In the genomic region with DNA sequence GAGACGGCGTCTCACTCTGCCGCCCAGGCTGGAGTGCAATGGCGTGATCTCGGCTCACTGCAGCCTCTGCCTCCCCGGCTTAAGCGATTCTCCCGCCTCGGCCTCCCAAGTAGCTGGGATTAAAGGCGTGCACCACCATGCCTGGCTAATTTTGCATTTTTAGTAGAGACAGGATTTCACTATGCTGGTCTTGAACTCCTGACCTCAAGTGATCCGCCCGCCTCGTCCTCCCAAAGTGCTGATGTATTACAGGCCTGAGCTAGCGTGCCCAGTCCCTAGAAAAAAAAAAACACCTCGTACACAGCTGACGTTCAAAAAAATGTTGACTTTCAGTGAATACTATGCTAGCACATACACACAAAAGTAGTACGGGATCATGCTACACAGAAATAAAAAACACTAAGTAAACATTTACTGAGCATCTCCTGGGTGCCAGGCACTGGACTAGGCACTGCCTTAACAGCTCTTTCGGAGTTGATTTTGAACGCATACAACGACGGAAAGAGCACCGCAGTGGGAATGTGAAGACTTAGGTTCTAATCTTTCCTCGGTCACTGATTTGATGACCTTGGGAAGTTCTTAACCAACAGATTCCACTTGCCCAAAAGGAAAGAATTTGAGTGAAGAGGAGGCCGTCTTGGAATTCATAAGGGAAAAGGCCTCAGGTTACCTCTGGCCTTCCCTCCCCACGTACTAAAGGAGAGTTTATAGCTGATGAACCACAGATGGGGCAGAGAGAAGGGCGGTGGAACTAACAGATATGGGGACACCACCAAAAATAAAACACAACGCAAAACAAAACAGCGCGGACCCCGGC, we compare ENCODE assay signal across 8 cellular contexts. TPM values are rescaled to one million over a fixed set of nuclear protein-coding genes. Genes with fewer than 3 reads are reported as not detected.
DNase-seq lines count a peak whose midpoint lies in the region; ATAC-seq and TF ChIP-seq lines count a peak whose summit lies in the region.

No MANE protein-coding gene starts in this region.

- DNase-seq in G401 (ENCODE audit: low spot score): peak; percentile 52
- peak; percentile 56 for DNase-seq in NCI-H2227 (lab: John Stamatoyannopoulos, UW; ENCODE audit: unreplicated experiment)
- no peak for DNase-seq in chondrocyte (ENCODE audit: low spot score)
- no peak for DNase-seq in DMS153 (lab: John Stamatoyannopoulos, UW)
- no peak for DNase-seq in NCI-H1417 treated with DMSO at 0.1 percent for 48 hours (lab: John Stamatoyannopoulos, UW)
- DNase-seq in GM10266 (ENCODE audit: extremely low spot score): no peak

- H3K27ac ChIP-seq in mucosa of rectum (ENCODE audit: low read depth in 2 of 2, low read length in 2 of 2): peak overlapping the region; percentile 98 to 99

- in situ Hi-C loops in G401 (cut with HindIII; ENCODE audit: low sequenced_read_pairs): no loop called here

- H3K36me3 Mint-ChIP-seq in chondrocyte (ENCODE audit: low read depth): peaks cover 9% of the 10 kb centered on the region

- no peaks in the 10 kb centered on the region for H3K4me1 ChIP-seq in mucosa of rectum (ENCODE audit: control insufficient read depth in 2 of 2, insufficient read depth in 2 of 2, low read length in 2 of 2)

- no peaks in the 10 kb centered on the region for H3K9me3 ChIP-seq in mucosa of rectum (ENCODE audit: control insufficient read depth in 2 of 2, low read length in 2 of 2)

- no peaks in the 10 kb centered on the region for H3K9me3 Mint-ChIP-seq in chondrocyte (ENCODE audit: low read depth)

- H3K36me3 ChIP-seq in mucosa of rectum (ENCODE audit: control insufficient read depth in 2 of 2, insufficient read depth in 2 of 2, low read length in 2 of 2): peaks cover 5% of the 10 kb centered on the region in 2 donors

- H3K27me3 Mint-ChIP-seq in chondrocyte (ENCODE audit: low read depth): no peaks in the 10 kb centered on the region

- H3K27me3 ChIP-seq in mucosa of rectum (ENCODE audit: control insufficient read depth in 2 of 2, insufficient read depth in 2 of 2, low read length in 2 of 2): no peaks in the 10 kb centered on the region

- TF ChIP-seq CTCF in chondrocyte (IDR thresholded peaks at IDR 0.05) (no peak), GM10266 (IDR thresholded peaks at IDR 0.05; ENCODE audit: control insufficient read depth, insufficient read depth, low read depth, missing control alignments) (no peak)

- ATAC-seq in HG02610 (IDR thresholded peaks at IDR 0.05; ENCODE audit: unreplicated experiment): no peak

- H3K4me1 Mint-ChIP-seq in chondrocyte (ENCODE audit: low read depth): peaks cover 14% of the 10 kb centered on the region

- peak overlapping the region; percentile 97 to 100 for H3K9ac ChIP-seq in mucosa of rectum (ENCODE audit: low read depth in 1 of 2, low read length in 2 of 2)

- H3K27ac Mint-ChIP-seq in chondrocyte (ENCODE audit: unreplicated experiment): peak overlapping the region; percentile 100

- H3K4me3 Mint-ChIP-seq in chondrocyte (ENCODE audit: unreplicated experiment): peak overlapping the region; percentile 94

- H3K4me3 ChIP-seq in mucosa of rectum (ENCODE audit: low read length in 2 of 2): peak overlapping the region; percentile 94 to 98

RNA-seq across cellular contexts. Expression of a gene that starts 1.1 kb away (rescaled TPM):
- total RNA-seq in G401 (2014; rRNA removed; shearing (Covaris generic)): 6.5 and 9.8 TPM in 2 replicates
- total RNA-seq in chondrocyte: 3.8 to 4.9 TPM (median 4.0 TPM) in 3 replicates

RNA-seq across cellular contexts. Expression of a gene that starts 50.7 kb away (rescaled TPM):
- total RNA-seq in G401 (2014; rRNA removed; shearing (Covaris generic)): 20.4 and 22.3 TPM in 2 replicates
- 57.5 to 69.3 TPM (median 62.6 TPM) in 3 replicates for total RNA-seq in chondrocyte

Comparison
In these comparisons a context has a peak if more than half of its experiments do, and no peak if none do; other contexts are left out.
1. DNase-seq: peak in G401 (single experiment) and NCI-H2227 (single experiment); none in chondrocyte (single experiment), DMS153 (single experiment), NCI-H1417 treated with DMSO at 0.1 percent for 48 hours (single experiment) and GM10266 (single experiment).